8 cellular contexts compared by ENCODE assay signal in genomic region chr7:8829100-8829499, GRCh38.
"Had no signal": no experiment of that assay in that cellular context is flagged by ENCODE, and none has a peak within 500 bp of the region (broad histone marks: within the 10 kb centered on the region; RNA-seq: fewer than 3 reads in every experiment).

No MANE protein-coding gene starts in this region.

- DNase-seq: IMR-90, KBM-7, KG1 had no signal

- ATAC-seq: HepG2 had no signal

- H3K27me3 Mint-ChIP-seq: IgD-negative memory B cell had no signal

- H3K4me2 ChIP-seq: KMS-11 had no signal

- H3K27ac Mint-ChIP-seq: IgD-negative memory B cell had no signal

- H3K36me3 Mint-ChIP-seq: IgD-negative memory B cell had no signal

- H3K4me3 Mint-ChIP-seq: IgD-negative memory B cell had no signal

- H3K27ac ChIP-seq: HL-60, KMS-11 had no signal

- FAIRE-seq: HepG2, HTR-8/SVneo had no signal

- H3K9ac ChIP-seq: KMS-11 had no signal

- H3K4me1 Mint-ChIP-seq: IgD-negative memory B cell had no signal
